ENCODE assay signal across 20 cellular contexts in genomic region chr18:11906181-11906580, GRCh38. TPM values are rescaled to one million over a fixed set of nuclear protein-coding genes. Genes with fewer than 3 reads are reported as not detected.
A peak's percentile ranks its signal among the peaks of the same experiment; 100 is the strongest.
DNase-seq lines count a peak whose midpoint lies in the region; ATAC-seq and TF ChIP-seq lines count a peak whose summit lies in the region.
"Had no signal": no experiment of that assay in that cellular context is flagged by ENCODE, and none has a peak within 500 bp of the region (broad histone marks: within the 10 kb centered on the region; RNA-seq: fewer than 3 reads in every experiment).

No MANE protein-coding gene starts in this region.

- peaks cover 31% of the 10 kb centered on the region for H3K4me1 ChIP-seq in hepatocyte (ENCODE audit: insufficient read depth)

- H3K4me2 ChIP-seq in hepatocyte = peak overlapping the region; percentile 47

- H3K27me3 ChIP-seq in hepatocyte = no peaks in the 10 kb centered on the region
- H3K27me3 ChIP-seq: heart left ventricle had no signal

- H3K27me3 Mint-ChIP-seq in activated naive CD4-positive, alpha-beta T cell treated with anti-CD3 and anti-CD28 coated beads, Interleukin-2, amount 10 ng/mL, durations not matched to agents 7 days and 5 days = no peaks in the 10 kb centered on the region
- H3K27me3 Mint-ChIP-seq: activated naive CD8-positive, alpha-beta T cell treated with anti-CD3 and anti-CD28 coated beads, Interleukin-2, amount 10 ng/mL, durations not matched to agents 7 days and 5 days; dendritic cell treated with granulocyte-macrophage colony-stimulating factor and Interleukin-4, amounts not matched to agents 40 ng/mL and 50 ng/mL, for 4 days; stimulated activated memory B cell treated with anti-CD40 and anti-IgM and Interleukin-4, amounts not matched to agents 10 μg/mL and 1 μg/mL and 100 μg/mL, for 72 hours had no signal

- ATAC-seq in stimulated activated effector memory CD8-positive, alpha-beta T cell treated with anti-CD3 and anti-CD28 coated beads, Interleukin-12 subunit alpha, Interleukin-12 subunit beta, amount 100 ng/mL, for 72 hours = no peak
- no peak for ATAC-seq in HG03439 (IDR thresholded peaks at IDR 0.05; ENCODE audit: unreplicated experiment)
- ATAC-seq: heart left ventricle; stimulated activated memory B cell treated with anti-CD40 and anti-IgM and Interleukin-4, amounts not matched to agents 10 μg/mL and 1 μg/mL and 100 μg/mL, for 72 hours had no signal

- no peak overlapping the region for H3K4me3 ChIP-seq in hepatocyte
- H3K4me3 ChIP-seq: lung had no signal

- TF ChIP-seq CTCF in GM20000 (IDR thresholded peaks at IDR 0.05; ENCODE audit: extremely low read depth, missing control alignments) (no peak), hepatocyte (IDR thresholded peaks at IDR 0.05; ENCODE audit: poor library complexity) (no peak)

- H2AFZ ChIP-seq in hepatocyte = no peak overlapping the region

- H3K9me3 Mint-ChIP-seq in activated naive CD4-positive, alpha-beta T cell treated with anti-CD3 and anti-CD28 coated beads, Interleukin-2, amount 10 ng/mL, durations not matched to agents 7 days and 5 days = no peaks in the 10 kb centered on the region
- H3K9me3 Mint-ChIP-seq in stimulated activated effector memory CD8-positive, alpha-beta T cell treated with anti-CD3 and anti-CD28 coated beads, Interleukin-12 subunit alpha, Interleukin-12 subunit beta, amount 100 ng/mL, for 72 hours = no peaks in the 10 kb centered on the region
- H3K9me3 Mint-ChIP-seq: activated naive CD8-positive, alpha-beta T cell treated with anti-CD3 and anti-CD28 coated beads, Interleukin-2, amount 10 ng/mL, durations not matched to agents 7 days and 5 days; CD14-positive monocyte; dendritic cell treated with granulocyte-macrophage colony-stimulating factor and Interleukin-4, amounts not matched to agents 40 ng/mL and 50 ng/mL, for 4 days; stimulated activated memory B cell treated with anti-CD40 and anti-IgM and Interleukin-4, amounts not matched to agents 10 μg/mL and 1 μg/mL and 100 μg/mL, for 72 hours had no signal

- H3K36me3 Mint-ChIP-seq in activated naive CD4-positive, alpha-beta T cell treated with anti-CD3 and anti-CD28 coated beads, Interleukin-2, amount 10 ng/mL, durations not matched to agents 7 days and 5 days = peaks cover 22% of the 10 kb centered on the region
- H3K36me3 Mint-ChIP-seq in stimulated activated effector memory CD8-positive, alpha-beta T cell treated with anti-CD3 and anti-CD28 coated beads, Interleukin-12 subunit alpha, Interleukin-12 subunit beta, amount 100 ng/mL, for 72 hours = peaks cover 31% of the 10 kb centered on the region

- no peak for DNase-seq in activated naive CD4-positive, alpha-beta T cell treated with anti-CD3 and anti-CD28 coated beads, Interleukin-2, amount 10 ng/mL, durations not matched to agents 7 days and 5 days
- DNase-seq in activated naive CD4-positive, alpha-beta T cell (lab: John Stamatoyannopoulos, UW) = no peak
- DNase-seq in GM20000 (ENCODE audit: low spot score) (peak; percentile 48), hepatocyte (ENCODE audit: low spot score) (no peak), medulla oblongata (ENCODE audit: extremely low spot score) (no peak), dedifferentiated amniotic fluid mesenchymal stem cell (ENCODE audit: extremely low spot score) (no peak)
- DNase-seq in stimulated activated effector memory CD8-positive, alpha-beta T cell treated with anti-CD3 and anti-CD28 coated beads, Interleukin-12 subunit alpha, Interleukin-12 subunit beta, amount 100 ng/mL, for 72 hours (ENCODE audit: low spot score in 2 of 2) = no peak
- DNase-seq: activated CD4-positive, alpha-beta T cell treated with anti-CD3 and anti-CD28 coated beads, Interleukin-2, amount 50 U/mL, for 1 hour; activated naive CD8-positive, alpha-beta T cell treated with anti-CD3 and anti-CD28 coated beads, Interleukin-2, amount 10 ng/mL, durations not matched to agents 7 days and 5 days; DMS153; heart left ventricle; KBM-7; NCI-H748 treated with DMSO at 0.1 percent for 48 hours; posterior cingulate gyrus; Right ventricle myocardium superior had no signal

- peaks cover 29% of the 10 kb centered on the region for H3K4me1 Mint-ChIP-seq in activated naive CD4-positive, alpha-beta T cell treated with anti-CD3 and anti-CD28 coated beads, Interleukin-2, amount 10 ng/mL, durations not matched to agents 7 days and 5 days
- peaks cover 21% of the 10 kb centered on the region for H3K4me1 Mint-ChIP-seq in stimulated activated effector memory CD8-positive, alpha-beta T cell treated with anti-CD3 and anti-CD28 coated beads, Interleukin-12 subunit alpha, Interleukin-12 subunit beta, amount 100 ng/mL, for 72 hours

- no peak overlapping the region for H3K27ac ChIP-seq in hepatocyte

- H3K4me3 Mint-ChIP-seq in activated naive CD4-positive, alpha-beta T cell treated with anti-CD3 and anti-CD28 coated beads, Interleukin-2, amount 10 ng/mL, durations not matched to agents 7 days and 5 days = no peak overlapping the region
- H3K4me3 Mint-ChIP-seq in stimulated activated effector memory CD8-positive, alpha-beta T cell treated with anti-CD3 and anti-CD28 coated beads, Interleukin-12 subunit alpha, Interleukin-12 subunit beta, amount 100 ng/mL, for 72 hours = no peak overlapping the region
- H3K4me3 Mint-ChIP-seq: dendritic cell treated with granulocyte-macrophage colony-stimulating factor and Interleukin-4, amounts not matched to agents 40 ng/mL and 50 ng/mL, for 4 days had no signal

- H3K36me3 ChIP-seq in hepatocyte (replicated peaks; ENCODE audit: insufficient read depth, low read depth) = no peaks in the 10 kb centered on the region

- H3K9me3 ChIP-seq in hepatocyte (ENCODE audit: low read depth) = no peaks in the 10 kb centered on the region
- H3K9me3 ChIP-seq: heart left ventricle had no signal

- peak overlapping the region; percentile 33 for H3K27ac Mint-ChIP-seq in activated naive CD4-positive, alpha-beta T cell treated with anti-CD3 and anti-CD28 coated beads, Interleukin-2, amount 10 ng/mL, durations not matched to agents 7 days and 5 days
- H3K27ac Mint-ChIP-seq in stimulated activated effector memory CD8-positive, alpha-beta T cell treated with anti-CD3 and anti-CD28 coated beads, Interleukin-12 subunit alpha, Interleukin-12 subunit beta, amount 100 ng/mL, for 72 hours = peak overlapping the region; percentile 23
- H3K27ac Mint-ChIP-seq: stimulated activated memory B cell treated with anti-CD40 and anti-IgM and Interleukin-4, amounts not matched to agents 10 μg/mL and 1 μg/mL and 100 μg/mL, for 72 hours had no signal

- no peaks in the 10 kb centered on the region for H3K9me2 ChIP-seq in hepatocyte (replicated peaks; ENCODE audit: insufficient read depth)

- CTCF ChIA-PET in activated naive CD4-positive, alpha-beta T cell treated with anti-CD3 and anti-CD28 coated beads, Interleukin-2, amount 10 ng/mL, durations not matched to agents 7 days and 5 days (lab: Charles Lee) = interaction anchor here (1.1 kb wide), 1 partner anchor 31 kb away, joined by 3 read pairs; no protein-coding TSS in a partner anchor

- no peaks in the 10 kb centered on the region for H4K20me1 ChIP-seq in hepatocyte (ENCODE audit: insufficient read depth, poor library complexity, severe bottlenecking)

- peaks cover 16% of the 10 kb centered on the region for H3K79me2 ChIP-seq in hepatocyte

- WGBS in hepatocyte (ENCODE audit: low lambda C conversion rate, missing lambda C conversion rate) = 81% methylated on average over 1 of the region's 1 CpG

RNA-seq across cellular contexts. Expression of gene MPPE1, which starts 1.9 kb away (rescaled TPM):
- total RNA-seq in hepatocyte = 28.5 and 59.3 TPM in 2 replicates
- polyA plus RNA-seq in hepatocyte = 45.5 and 52.7 TPM in 2 replicates

RNA-seq across cellular contexts. Expression of gene CHMP1B, which starts 55.0 kb away (rescaled TPM):
- total RNA-seq in hepatocyte = 83.1 and 85.3 TPM in 2 replicates
- 56.6 and 70.1 TPM in 2 replicates for polyA plus RNA-seq in hepatocyte
